ENCODE assay signal across 17 cellular contexts in genomic region chr5:67878911-67879310, GRCh38.
DNase-seq lines count a peak whose midpoint lies in the region; ATAC-seq and TF ChIP-seq lines count a peak whose summit lies in the region.
"Had no signal": no experiment of that assay in that cellular context is flagged by ENCODE, and none has a peak within 500 bp of the region (broad histone marks: within the 10 kb centered on the region; RNA-seq: fewer than 3 reads in every experiment).

No MANE protein-coding gene starts in this region.

- H3K4me3 ChIP-seq in RWPE2 (ENCODE audit: severe bottlenecking) (no peak overlapping the region), fibroblast of lung (replicated peaks in 1 of 4; ENCODE audit: control extremely low read depth in 1 of 4, insufficient read depth in 1 of 4, low read depth in 3 of 4, low read length in 4 of 4) (no peak overlapping the region), testis (no peak overlapping the region), H7 (ENCODE audit: insufficient read depth, low read depth, low read length) (no peak overlapping the region), PC-3 (ENCODE audit: low read length) (no peak overlapping the region)
- H3K4me3 ChIP-seq: cardiac muscle cell, PC-9, SK-N-MC, spleen had no signal

- H3F3A ChIP-seq in PC-3 (ENCODE audit: low read length, unreplicated experiment), result no peaks in the 10 kb centered on the region

- H3K27ac ChIP-seq in RWPE2 (ENCODE audit: poor library complexity, severe bottlenecking), result peak overlapping the region; percentile 76
- H3K27ac ChIP-seq in fibroblast of lung (ENCODE audit: insufficient read depth, low read length), result no peak overlapping the region
- H3K27ac ChIP-seq in testis, result peak overlapping the region; percentile 27 to 72
- no peak overlapping the region for H3K27ac ChIP-seq in PC-3 (ENCODE audit: low read length)
- H3K27ac ChIP-seq: cardiac muscle cell, PC-9, SK-N-MC had no signal

- H3K79me2 ChIP-seq in fibroblast of lung (ENCODE audit: control insufficient read depth, insufficient read depth, low read length) (no peaks in the 10 kb centered on the region), PC-3 (ENCODE audit: low read length) (no peaks in the 10 kb centered on the region)

- H3K4me3 Mint-ChIP-seq in mesothelial cell of epicardium, result no peak overlapping the region
- H3K4me3 Mint-ChIP-seq: activated T-helper 17 cell treated with anti-CD3 and anti-CD28 coated beads, Interleukin-2, amount 50 U/mL, for 72 hours; CD14-positive monocyte had no signal

- peaks cover 6% of the 10 kb centered on the region for H3K9me3 Mint-ChIP-seq in mesothelial cell of epicardium

- no peak for TF ChIP-seq POLR2A in testis (IDR thresholded peaks at IDR 0.05)

- no peaks in the 10 kb centered on the region for H3K9me2 ChIP-seq in PC-3 (replicated peaks; ENCODE audit: low read length)

- H3K36me3 ChIP-seq in RWPE2 (ENCODE audit: low read depth), result no peaks in the 10 kb centered on the region
- no peaks in the 10 kb centered on the region for H3K36me3 ChIP-seq in fibroblast of lung (ENCODE audit: control insufficient read depth, insufficient read depth, low read length)
- H3K36me3 ChIP-seq in testis (ENCODE audit: low read depth, missing control alignments), result no peaks in the 10 kb centered on the region
- H3K36me3 ChIP-seq in H7 (replicated peaks; ENCODE audit: control insufficient read depth, insufficient read depth, low read length), result no peaks in the 10 kb centered on the region
- H3K36me3 ChIP-seq in PC-3 (ENCODE audit: low read depth, low read length), result no peaks in the 10 kb centered on the region
- H3K36me3 ChIP-seq: cardiac muscle cell, spleen had no signal

- peaks cover 42% of the 10 kb centered on the region for H3K4me1 Mint-ChIP-seq in mesothelial cell of epicardium
- H3K4me1 Mint-ChIP-seq: activated T-helper 17 cell treated with anti-CD3 and anti-CD28 coated beads, Interleukin-2, amount 50 U/mL, for 72 hours; CD14-positive monocyte had no signal

- H4K20me1 ChIP-seq in fibroblast of lung (ENCODE audit: control insufficient read depth, extremely low read depth, insufficient read depth, low read length) (no peaks in the 10 kb centered on the region), PC-3 (ENCODE audit: low read length) (no peaks in the 10 kb centered on the region)

- POLR2A ChIA-PET in PC-3 (lab: Charles Lee; ENCODE audit: unreplicated experiment), result no interaction called here

- ATAC-seq in RWPE2 (ENCODE audit: low read depth), result peak; percentile 47; the same call in 1 of the 3 replicates
- no peak for ATAC-seq in PC-3
- ATAC-seq: activated T-helper 17 cell treated with anti-CD3 and anti-CD28 coated beads, Interleukin-2, amount 50 U/mL, for 72 hours had no signal

- H3K4me1 ChIP-seq in RWPE2 (ENCODE audit: insufficient read depth, poor library complexity, severe bottlenecking) (peaks cover 30% of the 10 kb centered on the region), fibroblast of lung (ENCODE audit: control insufficient read depth, extremely low read depth, insufficient read depth, low read length) (no peaks in the 10 kb centered on the region), testis (peaks cover 28% of the 10 kb centered on the region), PC-3 (ENCODE audit: insufficient read depth, low read length) (no peaks in the 10 kb centered on the region)

- H3K27me3 ChIP-seq in RWPE2 (ENCODE audit: insufficient read depth, poor library complexity, severe bottlenecking) (no peaks in the 10 kb centered on the region), fibroblast of lung (ENCODE audit: control insufficient read depth, insufficient read depth, low read length) (no peaks in the 10 kb centered on the region), testis (no peaks in the 10 kb centered on the region), H7 (ENCODE audit: control insufficient read depth, insufficient read depth, low read length) (no peaks in the 10 kb centered on the region), PC-3 (ENCODE audit: low read length) (no peaks in the 10 kb centered on the region)
- H3K27me3 ChIP-seq: cardiac muscle cell, spleen had no signal

- intact Hi-C loops in testis (cut with DNase I; ENCODE audit: low total_unique reads) (no loop called here), PC-3 (cut with micrococcal nuclease) (no loop called here), posterior cingulate gyrus (cut with DNase I) (no loop called here)

- H3K4me2 ChIP-seq in fibroblast of lung (ENCODE audit: extremely low read depth, insufficient read depth, low read length), result no peak overlapping the region
- no peak overlapping the region for H3K4me2 ChIP-seq in PC-3 (ENCODE audit: low read length)
- H3K4me2 ChIP-seq: PC-9 had no signal

- H3K27me3 Mint-ChIP-seq in mesothelial cell of epicardium (ENCODE audit: low read depth), result no peaks in the 10 kb centered on the region

- DNase-seq in RWPE2 (ENCODE audit: low spot score) (no peak), fibroblast of lung (ENCODE audit: low read depth in 2 of 2) (peak; percentile 12 to 40), mesothelial cell of epicardium (ENCODE audit: low spot score in 2 of 2, unreplicated experiment in 2 of 2) (no peak), testis (no peak), H7 (no peak), PC-3 (no peak), posterior cingulate gyrus (no peak), NCI-H146 (lab: John Stamatoyannopoulos, UW) (no peak)
- DNase-seq: ACHN, nucleus accumbens, spleen, T1000 had no signal

- peak overlapping the region; percentile 43 for H3K27ac Mint-ChIP-seq in mesothelial cell of epicardium
- H3K27ac Mint-ChIP-seq: activated T-helper 17 cell treated with anti-CD3 and anti-CD28 coated beads, Interleukin-2, amount 50 U/mL, for 72 hours; CD14-positive monocyte had no signal

- H2AFZ ChIP-seq in fibroblast of lung (ENCODE audit: low read length) (no peak overlapping the region), PC-3 (ENCODE audit: low read length) (no peak overlapping the region)
- H2AFZ ChIP-seq: PC-9 had no signal

- no TSS peak for BruUV-seq in PC-3 (replicated peaks; lab: Mats Ljungman, UMichigan)

- CTCF ChIA-PET in PC-3 (lab: Charles Lee), result no interaction called here

- TF ChIP-seq CTCF in RWPE2 (IDR thresholded peaks at IDR 0.05; ENCODE audit: poor library complexity, severe bottlenecking) (no peak), fibroblast of lung (conservative IDR thresholded peaks at IDR 0.05 in 1 of 2, IDR thresholded peaks at IDR 0.05 in 1 of 2; ENCODE audit: low read depth in 1 of 2, low read length in 2 of 2) (no peak), mesothelial cell of epicardium (IDR thresholded peaks at IDR 0.05; ENCODE audit: unreplicated experiment) (no peak), testis (IDR thresholded peaks at IDR 0.05) (no peak), PC-3 (conservative IDR thresholded peaks at IDR 0.05; ENCODE audit: low read depth, low read length) (no peak)

- H3K36me3 Mint-ChIP-seq in mesothelial cell of epicardium, result peaks cover 1% of the 10 kb centered on the region
- H3K36me3 Mint-ChIP-seq: CD14-positive monocyte had no signal

- H3K9me3 ChIP-seq in RWPE2 (ENCODE audit: severe bottlenecking) (no peaks in the 10 kb centered on the region), fibroblast of lung (ENCODE audit: control insufficient read depth, insufficient read depth, low read depth, low read length) (no peaks in the 10 kb centered on the region), testis (no peaks in the 10 kb centered on the region), PC-3 (ENCODE audit: low read length) (no peaks in the 10 kb centered on the region)
- H3K9me3 ChIP-seq: spleen had no signal

- H3K9ac ChIP-seq in fibroblast of lung (ENCODE audit: insufficient read depth, low read length) (no peak overlapping the region), PC-3 (ENCODE audit: low read length) (no peak overlapping the region)

Comparison
In these comparisons a context has a peak if more than half of its experiments do, and no peak if none do; other contexts are left out.
1. DNase-seq: peak in fibroblast of lung (2 of 2); none in RWPE2 (single experiment), mesothelial cell of epicardium (0 of 2), testis (single experiment), H7 (single experiment), PC-3 (single experiment), posterior cingulate gyrus (0 of 10) and NCI-H146 (single experiment).
2. H3K27ac ChIP-seq: peak in RWPE2 (single experiment) and testis (2 of 2); none in fibroblast of lung (single experiment) and PC-3 (single experiment).